In genomic region chr6:138464085-138464484, GRCh38 we compare ENCODE assay signal across 14 cellular contexts. TPM values are rescaled to one million over a fixed set of nuclear protein-coding genes. Genes with fewer than 3 reads are reported as not detected.
DNase-seq lines count a peak whose midpoint lies in the region; ATAC-seq, FAIRE-seq and TF ChIP-seq lines count a peak whose summit lies in the region.
"Had no signal": no experiment of that assay in that cellular context is flagged by ENCODE, and none has a peak within 500 bp of the region (broad histone marks: within the 10 kb centered on the region; RNA-seq: fewer than 3 reads in every experiment).

No MANE protein-coding gene starts in this region.

- H3K79me1 ChIP-seq in mesenchymal stem cell (replicated peaks; ENCODE audit: low read length, poor library complexity, severe bottlenecking) = peaks cover 24% of the 10 kb centered on the region

- H2AK5ac ChIP-seq in mesenchymal stem cell (ENCODE audit: low read length, severe bottlenecking) = no peak overlapping the region

- peak overlapping the region in 1 of 2 experiments; percentile 62 for H3K14ac ChIP-seq in mesenchymal stem cell (ENCODE audit: low read length in 2 of 2)

- no peak overlapping the region for H4K8ac ChIP-seq in mesenchymal stem cell (ENCODE audit: low read length)

- DNase-seq in A549 (ENCODE audit: low read depth in 1 of 2, low spot score in 1 of 2) (no peak), PC-3 (no peak), K562 (ENCODE audit: extremely low read depth in 1 of 4, low spot score in 3 of 4) (no peak), mesenchymal stem cell (no peak), Caco-2 (no peak), NCI-H345 treated with DMSO at 0.1 percent for 48 hours (lab: John Stamatoyannopoulos, UW; ENCODE audit: unreplicated experiment) (no peak), cerebellar cortex (ENCODE audit: low spot score) (no peak), SHP77 treated with DMSO at 0.1 percent for 48 hours (lab: John Stamatoyannopoulos, UW) (no peak)
- DNase-seq: BE2C; CD4-positive, alpha-beta memory T cell had no signal

- H3K9me3 Mint-ChIP-seq in Caco-2 (ENCODE audit: unreplicated experiment) = peaks cover 11% of the 10 kb centered on the region

- H3K4me1 ChIP-seq in A549 (peaks cover 37% of the 10 kb centered on the region), PC-3 (ENCODE audit: insufficient read depth, low read length) (peaks cover 46% of the 10 kb centered on the region), K562 (replicated peaks in 1 of 2; ENCODE audit: control insufficient read depth in 2 of 2, insufficient read depth in 2 of 2, low read length in 2 of 2) (peaks cover 0 to 5% of the 10 kb centered on the region in 2 experiments; a peak in 2 of 5 replicates), mesenchymal stem cell (ENCODE audit: control insufficient read depth, insufficient read depth, low read depth, low read length) (peaks cover 10% of the 10 kb centered on the region), Caco-2 (peaks cover 17% of the 10 kb centered on the region; the same call in 1 of the 2 replicates)
- H3K4me1 ChIP-seq: BE2C had no signal

- TF ChIP-seq POLR2A in A549 (IDR thresholded peaks at IDR 0.05; ENCODE audit: low read length) = no peak
- no peak for TF ChIP-seq POLR2A in K562 (conservative IDR thresholded peaks at IDR 0.05)

- H3K9ac ChIP-seq in PC-3 (ENCODE audit: low read length) (no peak overlapping the region), K562 (ENCODE audit: insufficient read depth in 1 of 2, low read depth in 2 of 2, low read length in 2 of 2) (0 out of 4 replicates have a peak overlapping the region, but pooled peaks of 1 of the 2 experiments have one; percentile 36), mesenchymal stem cell (ENCODE audit: low read length) (no peak overlapping the region)

- TF ChIP-seq RAD21 in A549 (conservative IDR thresholded peaks at IDR 0.05 in 1 of 2, IDR thresholded peaks at IDR 0.05 in 1 of 2) (no peak), K562 (CRISPR knock-in tag; conservative IDR thresholded peaks at IDR 0.05 in 1 of 2, IDR thresholded peaks at IDR 0.05 in 1 of 2) (no peak)

- H3K27ac Mint-ChIP-seq in Caco-2 (ENCODE audit: unreplicated experiment) = no peak overlapping the region

- FAIRE-seq in A549 (lab: Jason Lieb, UNC) (no peak), K562 (lab: Jason Lieb, UNC) (no peak)
- FAIRE-seq: D721Med, H54 had no signal

- H3K4me2 ChIP-seq in A549 (no peak overlapping the region), PC-3 (ENCODE audit: low read length) (no peak overlapping the region), K562 (ENCODE audit: insufficient read depth, low read length) (no peak overlapping the region), mesenchymal stem cell (ENCODE audit: low read length, poor library complexity, severe bottlenecking) (no peak overlapping the region)

- no peak for ATAC-seq in A549
- ATAC-seq in PC-3 = no peak
- peak; percentile 32; the same call in 2 of the 3 replicates for ATAC-seq in K562

- BruUV-seq in PC-3 (replicated peaks; lab: Mats Ljungman, UMichigan) (no TSS peak), K562 (replicated peaks; lab: Mats Ljungman, UMichigan) (no TSS peak), Caco-2 (replicated peaks; lab: Mats Ljungman, UMichigan) (no TSS peak)

- H2BK15ac ChIP-seq in mesenchymal stem cell (ENCODE audit: low read depth, poor library complexity, severe bottlenecking) = peak overlapping the region; percentile 29

- no peaks in the 10 kb centered on the region for H4K20me1 ChIP-seq in PC-3 (ENCODE audit: low read length)
- H4K20me1 ChIP-seq in K562 (replicated peaks; ENCODE audit: control insufficient read depth, insufficient read depth, low read length) = no peaks in the 10 kb centered on the region

- CTCF ChIA-PET in A549 (lab: Yijun Ruan, JAX) (interaction anchor here (0.9 to 2.5 kb wide), 2 partner anchors 45 to 60 kb away, joined by 3 to 12 read pairs; partner anchors contain the start of gene HEBP2), PC-3 (lab: Charles Lee) (no interaction called here), K562 (lab: Yijun Ruan, JAX; ENCODE audit: low intra/inter-chr PET ratio) (no interaction called here), Caco-2 (lab: Charles Lee) (no interaction called here)

- H3K4ac ChIP-seq in mesenchymal stem cell (ENCODE audit: low read depth in 1 of 2, low read length in 2 of 2) = no peak overlapping the region

- no peak overlapping the region for H2BK120ac ChIP-seq in mesenchymal stem cell (ENCODE audit: low read depth, low read length)

- H3K27me3 Mint-ChIP-seq in Caco-2 (ENCODE audit: insufficient read depth, unreplicated experiment) = no peaks in the 10 kb centered on the region
- H3K27me3 Mint-ChIP-seq: CD4-positive, alpha-beta memory T cell had no signal

- 94% methylated on average over 9 of the region's 20 CpGs for WGBS in A549 (ENCODE audit: missing lambda C conversion rate)
- 1% methylated on average over 20 of the region's 20 CpGs for WGBS in K562 (ENCODE audit: insufficient coverage, low coverage, missing lambda C conversion rate)
- WGBS in mesenchymal stem cell = 97% methylated on average over 20 of the region's 20 CpGs

- peak overlapping the region in 1 of 2 experiments; percentile 40 for H2BK12ac ChIP-seq in mesenchymal stem cell (ENCODE audit: low read length in 2 of 2)

- intact Hi-C loops in PC-3 (cut with micrococcal nuclease) (no loop called here), K562 (cut with micrococcal nuclease) (no loop called here), Caco-2 (cut with micrococcal nuclease; ENCODE audit: unreplicated experiment) (no loop called here)

- in situ Hi-C loops in K562 (cut with MboI) = no loop called here

- no peaks in the 10 kb centered on the region for H3K9me3 ChIP-seq in A549
- H3K9me3 ChIP-seq in PC-3 (ENCODE audit: low read length) = no peaks in the 10 kb centered on the region
- no peaks in the 10 kb centered on the region for H3K9me3 ChIP-seq in K562 (replicated peaks; ENCODE audit: control insufficient read depth, insufficient read depth, low read depth, low read length)
- H3K9me3 ChIP-seq in mesenchymal stem cell (ENCODE audit: control insufficient read depth, low read length) = no peaks in the 10 kb centered on the region
- no peaks in the 10 kb centered on the region for H3K9me3 ChIP-seq in Caco-2
- H3K9me3 ChIP-seq: BE2C had no signal

- H2AFZ ChIP-seq in PC-3 (ENCODE audit: low read length) (no peak overlapping the region), K562 (ENCODE audit: low read depth, low read length) (peak overlapping the region; percentile 57; the same call in 1 of the 2 replicates), mesenchymal stem cell (ENCODE audit: low read depth, low read length) (no peak overlapping the region)

- no peak for TF ChIP-seq EP300 in A549 (IDR thresholded peaks at IDR 0.05)
- no peak for TF ChIP-seq EP300 in K562 (IDR thresholded peaks at IDR 0.05; ENCODE audit: low read length)

- H4K91ac ChIP-seq in mesenchymal stem cell (ENCODE audit: low read length) = no peak overlapping the region

- POLR2A ChIA-PET in A549 (lab: Yijun Ruan, JAX) (no interaction called here), PC-3 (lab: Charles Lee; ENCODE audit: unreplicated experiment) (no interaction called here), K562 (lab: Yijun Ruan, JAX) (interaction anchor here (0.6 to 0.8 kb wide), 3 partner anchors 8 to 790 kb away, joined by 3 read pairs; no protein-coding TSS in a partner anchor), Caco-2 (lab: Charles Lee) (interaction anchor here (0.6 kb wide), 1 partner anchor 496 kb away, joined by 3 read pairs; no protein-coding TSS in a partner anchor)

- peak overlapping the region in 1 of 2 experiments; percentile 65 for H3K18ac ChIP-seq in mesenchymal stem cell (ENCODE audit: low read depth in 1 of 2, low read length in 2 of 2)

- no peaks in the 10 kb centered on the region for H3K79me2 ChIP-seq in PC-3 (ENCODE audit: low read length)
- H3K79me2 ChIP-seq in K562 (ENCODE audit: control insufficient read depth, insufficient read depth, low read length) = no peaks in the 10 kb centered on the region

- H3K27ac ChIP-seq in A549 (peak overlapping the region; percentile 79 to 81; a peak in 4 of 6 replicates), PC-3 (ENCODE audit: low read length) (peak overlapping the region; percentile 95), K562 (ENCODE audit: extremely low read depth, low read depth, low read length) (no peak overlapping the region), mesenchymal stem cell (ENCODE audit: low read length, poor library complexity, severe bottlenecking) (no peak overlapping the region)
- H3K27ac ChIP-seq: C4-2B, HL-60 had no signal

- H3K36me3 ChIP-seq in PC-3 (ENCODE audit: low read depth, low read length) (no peaks in the 10 kb centered on the region), K562 (ENCODE audit: control insufficient read depth, insufficient read depth, low read length) (no peaks in the 10 kb centered on the region), mesenchymal stem cell (ENCODE audit: control insufficient read depth in 1 of 2, insufficient read depth in 2 of 2, low read depth in 1 of 2, low read length in 2 of 2) (peaks cover 6 to 35% of the 10 kb centered on the region in 2 experiments), Caco-2 (ENCODE audit: control insufficient read depth, insufficient read depth, low read length) (no peaks in the 10 kb centered on the region)
- H3K36me3 ChIP-seq: BE2C had no signal

- no peak for TF ChIP-seq CTCF in A549 (IDR thresholded peaks at IDR 0.05)
- TF ChIP-seq CTCF in PC-3 (conservative IDR thresholded peaks at IDR 0.05; ENCODE audit: low read depth, low read length) = no peak
- TF ChIP-seq CTCF in K562 (IDR thresholded peaks at IDR 0.05 in 2 of 3, conservative IDR thresholded peaks at IDR 0.05 in 1 of 3; ENCODE audit: insufficient read depth in 2 of 3, low read depth in 1 of 3, low read length in 3 of 3) = no peak
- no peak for TF ChIP-seq CTCF in Caco-2 (IDR thresholded peaks at IDR 0.05; ENCODE audit: insufficient read depth in 1 of 2, low read depth in 1 of 2, low read length in 1 of 2, severe bottlenecking in 1 of 2, unreplicated experiment in 1 of 2)

- no peak overlapping the region for H3K4me3 Mint-ChIP-seq in Caco-2 (ENCODE audit: unreplicated experiment)

- peaks cover 21% of the 10 kb centered on the region for H3K4me1 Mint-ChIP-seq in Caco-2 (ENCODE audit: low read depth, unreplicated experiment)
- H3K4me1 Mint-ChIP-seq: CD4-positive, alpha-beta memory T cell had no signal

- H3F3A ChIP-seq in PC-3 (ENCODE audit: low read length, unreplicated experiment) = peaks cover 6% of the 10 kb centered on the region

- H3K27me3 ChIP-seq in PC-3 (ENCODE audit: low read length) = no peaks in the 10 kb centered on the region
- peaks cover 16 to 28% of the 10 kb centered on the region in 2 experiments; a peak in 4 of 5 replicates for H3K27me3 ChIP-seq in K562 (ENCODE audit: control insufficient read depth in 2 of 2, insufficient read depth in 2 of 2, low read length in 2 of 2)
- H3K27me3 ChIP-seq in mesenchymal stem cell (ENCODE audit: control insufficient read depth in 1 of 2, insufficient read depth in 1 of 2, low read length in 2 of 2) = no peaks in the 10 kb centered on the region
- no peaks in the 10 kb centered on the region for H3K27me3 ChIP-seq in Caco-2 (replicated peaks; ENCODE audit: control insufficient read depth, insufficient read depth, low read length)
- H3K27me3 ChIP-seq: BE2C had no signal

- H3K4me3 ChIP-seq in A549 (no peak overlapping the region), PC-3 (ENCODE audit: low read length) (no peak overlapping the region), K562 (no peak overlapping the region), mesenchymal stem cell (ENCODE audit: insufficient read depth in 1 of 2, low read depth in 1 of 2, low read length in 2 of 2) (no peak overlapping the region), Caco-2 (ENCODE audit: low read depth, low read length) (no peak overlapping the region)

- no peak overlapping the region for H2BK5ac ChIP-seq in mesenchymal stem cell (ENCODE audit: low read depth, low read length, poor library complexity, severe bottlenecking)

- H3K9me1 ChIP-seq in K562 (ENCODE audit: control insufficient read depth, insufficient read depth, low read length) = no peaks in the 10 kb centered on the region

- H3K9me2 ChIP-seq in PC-3 (replicated peaks; ENCODE audit: low read length) = no peaks in the 10 kb centered on the region

- peak overlapping the region in 1 of 2 experiments; percentile 56 for H3K23ac ChIP-seq in mesenchymal stem cell (ENCODE audit: low read length in 2 of 2)

- H3K36me3 Mint-ChIP-seq in Caco-2 (ENCODE audit: insufficient read depth, unreplicated experiment) = peaks cover 44% of the 10 kb centered on the region

RNA-seq across cellular contexts. Expression of gene NHSL1, which starts 35.2 kb away (rescaled TPM):
- 2.6 and 2.8 TPM in 2 replicates for polyA plus RNA-seq in A549 (2011; rRNA removed)
- polyA plus RNA-seq in A549 (2012; cell fraction: cytosol; rRNA removed) = 1.5 and 1.9 TPM in 2 replicates
- 2.1 and 2.4 TPM in 2 replicates for polyA plus RNA-seq in A549 (2012; cell fraction: nucleus; rRNA removed)
- 0.99 to 1.6 TPM (median 1.1 TPM) in 3 replicates for polyA plus RNA-seq in A549 (2017; fragmentation: RNase III; extraction: RNeasy Plus Mini Kit Qiagen cat#74134 plus additional on column Dnase treatment)
- 13.1 and 16.1 TPM in 2 replicates for polyA minus RNA-seq in A549 (2011; rRNA and poly(A)+ RNA removed)
- 4.8 and 6.1 TPM in 2 replicates for total RNA-seq in PC-3 (2014; rRNA removed)
- total RNA-seq in K562 (2011; cell fraction: chromatin; rRNA removed; ENCODE audit: low replicate concordance) = not detected in 2 replicates
- under 0.01 TPM in 1 of 2 replicates, not detected in the other for total RNA-seq in K562 (2011; cell fraction: nucleolus; rRNA removed)
- total RNA-seq in K562 (2011; cell fraction: nucleoplasm; rRNA removed) = 0.07 TPM in 1 of 2 replicates, not detected in the other
- not detected in 2 replicates for total RNA-seq in K562 (2014; rRNA removed)
- not detected in 2 replicates for total RNA-seq in K562 (2014; rRNA removed; fragmentation: Illumina TruSeq; extraction: Trizol)
- total RNA-seq in K562 (2015; rRNA removed; fragmentation: Illumina TruSeq; extraction: Trizol) = not detected in 2 replicates
- total RNA-seq in K562 (2021) = 0.20 and 0.25 TPM in 2 replicates
- polyA plus RNA-seq in K562 (2011; rRNA removed) = 0.14 TPM in 1 of 2 replicates, not detected in the other
- 0.03 TPM in 1 of 2 replicates, not detected in the other for polyA plus RNA-seq in K562 (2011; cell fraction: cytosol; rRNA removed)
- 0.03 and 0.13 TPM in 2 replicates for polyA plus RNA-seq in K562 (2011; cell fraction: nucleus; rRNA removed)
- polyA plus RNA-seq in K562 (2012) = 0.03 and 0.53 TPM in 2 replicates
- 0.01 and 0.09 TPM in 2 replicates for polyA plus RNA-seq in K562 (2014; fragmentation: Illumina TruSeq; extraction: Trizol)
- polyA plus RNA-seq in K562 (2014; fragmentation: Nextera tagmentation; extraction: Ambion mirVana) = not detected
- polyA plus RNA-seq in K562 (2014; rRNA removed) = 0.01 TPM in 1 of 2 replicates, not detected in the other
- polyA minus RNA-seq in K562 (2011; rRNA and poly(A)+ RNA removed) = not detected in 2 replicates
- polyA minus RNA-seq in K562 (2011; cell fraction: cytosol; rRNA and poly(A)+ RNA removed) = not detected in 2 replicates
- polyA minus RNA-seq in K562 (2011; cell fraction: nucleus; rRNA and poly(A)+ RNA removed) = 0.11 TPM in 1 of 2 replicates, not detected in the other
- polyA plus RNA-seq in mesenchymal stem cell (2013, experiment 1 of 2) = 16.1 TPM
- 16.4 TPM for polyA plus RNA-seq in mesenchymal stem cell (2013, experiment 2 of 2)
- total RNA-seq in Caco-2 (2022) = 39.9 and 41.9 TPM in 2 replicates
- polyA plus RNA-seq: CD4-positive, alpha-beta memory T cell had no signal

Comparison
In these comparisons a context has a peak if more than half of its experiments do, and no peak if none do; other contexts are left out.
1. H3K27ac ChIP-seq: peak in A549 (2 of 2) and PC-3 (single experiment); none in K562 (single experiment) and mesenchymal stem cell (single experiment).
2. POLR2A ChIA-PET loops: an anchor here in K562 (0.6 to 0.8 kb wide) and Caco-2 (0.6 kb wide); none called in A549 and PC-3.